ENCODE assay signal across 8 cellular contexts in the genomic region with DNA sequence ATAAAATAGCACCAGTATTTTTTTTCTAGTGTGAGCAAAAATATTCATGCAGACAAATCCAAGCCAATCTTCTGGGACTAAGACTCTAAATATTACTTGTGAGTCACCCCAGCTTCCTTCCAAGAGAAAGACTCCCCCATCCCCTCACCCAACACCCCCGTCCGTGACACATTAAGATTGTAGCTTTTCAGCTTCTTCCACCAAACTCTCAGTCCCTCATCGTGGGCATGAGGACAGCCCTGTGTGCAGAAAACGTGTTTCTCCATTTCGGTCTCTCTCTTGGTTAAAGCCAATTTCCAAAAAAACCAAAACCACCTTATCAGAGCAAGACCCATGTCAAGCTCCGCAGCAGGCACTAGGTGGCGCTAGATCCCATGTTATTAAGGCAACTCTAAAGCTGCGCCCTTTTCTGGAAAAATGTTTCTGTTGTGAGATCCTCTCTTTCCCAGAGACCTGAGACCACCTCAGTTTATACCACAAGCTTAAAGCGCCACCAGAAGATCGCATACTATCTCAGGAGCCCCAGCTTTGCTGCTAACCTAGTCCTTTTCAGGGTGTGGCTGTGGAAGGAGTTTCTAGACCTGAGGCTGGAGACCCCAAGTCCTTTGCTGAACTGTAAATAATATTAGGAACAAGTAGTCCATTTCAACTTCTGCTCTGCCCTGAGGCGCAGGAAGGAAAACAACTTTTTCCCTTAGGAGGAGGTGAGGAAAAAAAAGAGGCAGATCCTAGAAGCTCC.
DNase-seq lines count a peak whose midpoint lies in the region; ATAC-seq and TF ChIP-seq lines count a peak whose summit lies in the region.

No MANE protein-coding gene starts in this region.

- H3K4me2 ChIP-seq in fibroblast of lung (ENCODE audit: extremely low read depth, insufficient read depth, low read length): peak overlapping the region; percentile 63

- H2AFZ ChIP-seq in fibroblast of lung (ENCODE audit: low read length): peak overlapping the region; percentile 9

- DNase-seq in Caki2 (ENCODE audit: low read depth): peak; percentile 53
- DNase-seq in Kasumi-1 (lab: John Stamatoyannopoulos, UW): peak; percentile 85 to 92
- peak; percentile 76 to 91 (median 86) for DNase-seq in Peyer's patch
- DNase-seq in activated T-cell treated with anti-CD3 and anti-CD28 coated beads, Interleukin-2, amount 50 U/mL, for 72 hours: peak; percentile 73 to 80
- peak; percentile 77 to 94 for DNase-seq in fibroblast of lung (ENCODE audit: low read depth in 2 of 2)
- DNase-seq in naive B cell: peak; percentile 69
- peak; percentile 72 for DNase-seq in stimulated activated CD8-positive, alpha-beta memory T cell treated with anti-CD3 and anti-CD28 coated beads, Interleukin-7, amount 100 ng/mL, for 24 hours (ENCODE audit: low read depth)

- H3K27ac ChIP-seq in Peyer's patch: peak overlapping the region in 3 of 4 donors; percentile 25 to 59 (median 53)
- H3K27ac ChIP-seq in fibroblast of lung (ENCODE audit: insufficient read depth, low read length): no peak overlapping the region

- H3K27me3 ChIP-seq in Peyer's patch (no peaks in the 10 kb centered on the region), fibroblast of lung (ENCODE audit: control insufficient read depth, insufficient read depth, low read length) (no peaks in the 10 kb centered on the region)

- H3K27ac Mint-ChIP-seq in activated T-cell treated with anti-CD3 and anti-CD28 coated beads, Interleukin-2, amount 50 U/mL, for 72 hours: no peak overlapping the region
- peak overlapping the region in 1 of 6 donors; percentile 54 for H3K27ac Mint-ChIP-seq in naive B cell

- peak overlapping the region; percentile 55 to 56 for H3K4me3 Mint-ChIP-seq in activated T-cell treated with anti-CD3 and anti-CD28 coated beads, Interleukin-2, amount 50 U/mL, for 72 hours
- H3K4me3 Mint-ChIP-seq in naive B cell: peak overlapping the region in 2 of 8 donors; percentile 42 to 79

- no peaks in the 10 kb centered on the region for H4K20me1 ChIP-seq in fibroblast of lung (ENCODE audit: control insufficient read depth, extremely low read depth, insufficient read depth, low read length)

- TF ChIP-seq POLR2A in Peyer's patch (IDR thresholded peaks at IDR 0.05): no peak

- H3K36me3 Mint-ChIP-seq in activated T-cell treated with anti-CD3 and anti-CD28 coated beads, Interleukin-2, amount 50 U/mL, for 72 hours (ENCODE audit: insufficient read depth in 2 of 2): no peaks in the 10 kb centered on the region
- no peaks in the 10 kb centered on the region for H3K36me3 Mint-ChIP-seq in naive B cell

- H3K4me3 ChIP-seq in Peyer's patch (peak overlapping the region in 2 of 4 donors; percentile 6 to 34), fibroblast of lung (replicated peaks in 1 of 4; ENCODE audit: control extremely low read depth in 1 of 4, insufficient read depth in 1 of 4, low read depth in 3 of 4, low read length in 4 of 4) (peak overlapping the region in 2 of 4 experiments; percentile 49 to 54)

- H3K4me1 ChIP-seq in Peyer's patch (peaks cover 0 to 18% (median 16%) of the 10 kb centered on the region in 4 donors), fibroblast of lung (ENCODE audit: control insufficient read depth, extremely low read depth, insufficient read depth, low read length) (peaks cover 7% of the 10 kb centered on the region)

- H3K9me3 Mint-ChIP-seq in activated T-cell treated with anti-CD3 and anti-CD28 coated beads, Interleukin-2, amount 50 U/mL, for 72 hours: no peaks in the 10 kb centered on the region
- peaks cover 0 to 2% (median 0%) of the 10 kb centered on the region in 7 donors for H3K9me3 Mint-ChIP-seq in naive B cell

- no peak for ATAC-seq in activated T-cell treated with anti-CD3 and anti-CD28 coated beads, Interleukin-2, amount 50 U/mL, for 72 hours (replicated peaks in 1 of 2)
- peak; percentile 37 to 59 for ATAC-seq in naive B cell (ENCODE audit: low read depth in 2 of 2)
- no peak for ATAC-seq in HG03571 (IDR thresholded peaks at IDR 0.05; ENCODE audit: unreplicated experiment)

- TF ChIP-seq CTCF in Peyer's patch (IDR thresholded peaks at IDR 0.05) (peak; percentile 84 to 99 (median 96)), fibroblast of lung (conservative IDR thresholded peaks at IDR 0.05 in 1 of 2, IDR thresholded peaks at IDR 0.05 in 1 of 2; ENCODE audit: low read depth in 1 of 2, low read length in 2 of 2) (peak; percentile 92)

- H3K9ac ChIP-seq in fibroblast of lung (ENCODE audit: insufficient read depth, low read length): no peak overlapping the region

- H3K36me3 ChIP-seq in Peyer's patch (no peaks in the 10 kb centered on the region), fibroblast of lung (ENCODE audit: control insufficient read depth, insufficient read depth, low read length) (no peaks in the 10 kb centered on the region)

- peaks cover 10% of the 10 kb centered on the region for H3K27me3 Mint-ChIP-seq in activated T-cell treated with anti-CD3 and anti-CD28 coated beads, Interleukin-2, amount 50 U/mL, for 72 hours (ENCODE audit: low read depth)
- H3K27me3 Mint-ChIP-seq in naive B cell: peaks cover 0 to 3% (median 0%) of the 10 kb centered on the region in 3 donors

- no peaks in the 10 kb centered on the region for H3K9me3 ChIP-seq in Peyer's patch
- H3K9me3 ChIP-seq in fibroblast of lung (ENCODE audit: control insufficient read depth, insufficient read depth, low read depth, low read length): no peaks in the 10 kb centered on the region

- no peaks in the 10 kb centered on the region for H3K79me2 ChIP-seq in fibroblast of lung (ENCODE audit: control insufficient read depth, insufficient read depth, low read length)

- H3K4me1 Mint-ChIP-seq in activated T-cell treated with anti-CD3 and anti-CD28 coated beads, Interleukin-2, amount 50 U/mL, for 72 hours (ENCODE audit: low read depth): peaks cover 47% of the 10 kb centered on the region
- peaks cover 18 to 33% (median 26%) of the 10 kb centered on the region in 3 donors for H3K4me1 Mint-ChIP-seq in naive B cell

- in situ Hi-C loops in Caki2 (cut with HindIII; ENCODE audit: low pct_unique_long_range_greater_than_20kb, low sequenced_read_pairs): no loop called here

Comparison
In these comparisons a context has a peak if more than half of its experiments do, and no peak if none do; other contexts are left out.
1. ATAC-seq: peak in naive B cell (2 of 2); none in activated T-cell treated with anti-CD3 and anti-CD28 coated beads, Interleukin-2, amount 50 U/mL, for 72 hours (0 of 2) and HG03571 (single experiment).
2. Peak in every context shown above with its lines, with median percentiles within 50 percentile points of each other: DNase-seq.